ENCODE assay signal across 8 cellular contexts in genomic region chr12:6890789-6891624, GRCh38. TPM values are rescaled to one million over a fixed set of nuclear protein-coding genes. Genes with fewer than 3 reads are reported as not detected.
DNase-seq lines count a peak whose midpoint lies in the region; FAIRE-seq and TF ChIP-seq lines count a peak whose summit lies in the region.

No MANE protein-coding gene starts in this region.

- H3K4me3 Mint-ChIP-seq in nephron progenitor cell: peak overlapping the region; percentile 79
- H3K4me3 Mint-ChIP-seq in stimulated activated naive CD8-positive, alpha-beta T cell treated with anti-CD3 and anti-CD28 coated beads, Interleukin-15, Interleukin-2, amounts not matched to agents 100 ng/mL and 50 ng/mL, for 24 hours: peak overlapping the region; percentile 85

- H3K4me3 ChIP-seq in fibroblast of pulmonary artery (replicated peaks; ENCODE audit: low read depth, low read length): peak overlapping the region; percentile 50

- peak overlapping the region; percentile 99 for H3K27ac Mint-ChIP-seq in nephron progenitor cell
- H3K27ac Mint-ChIP-seq in stimulated activated naive CD8-positive, alpha-beta T cell treated with anti-CD3 and anti-CD28 coated beads, Interleukin-15, Interleukin-2, amounts not matched to agents 100 ng/mL and 50 ng/mL, for 24 hours: peak overlapping the region; percentile 96

- H3K9me3 Mint-ChIP-seq in nephron progenitor cell: no peaks in the 10 kb centered on the region
- no peaks in the 10 kb centered on the region for H3K9me3 Mint-ChIP-seq in stimulated activated naive CD8-positive, alpha-beta T cell treated with anti-CD3 and anti-CD28 coated beads, Interleukin-15, Interleukin-2, amounts not matched to agents 100 ng/mL and 50 ng/mL, for 24 hours

- CTCF ChIA-PET in RWPE1 (lab: Yijun Ruan, JAX): interaction anchor here (0.6 to 1.6 kb wide), 15 partner anchors 10 to 830 kb away, joined by 3 to 16 read pairs (median 4); partner anchors contain the start of genes LRRC23, MLF2 and SPSB2

- H3K4me1 Mint-ChIP-seq in nephron progenitor cell: peaks cover 33% of the 10 kb centered on the region
- peaks cover 23% of the 10 kb centered on the region for H3K4me1 Mint-ChIP-seq in stimulated activated naive CD8-positive, alpha-beta T cell treated with anti-CD3 and anti-CD28 coated beads, Interleukin-15, Interleukin-2, amounts not matched to agents 100 ng/mL and 50 ng/mL, for 24 hours (ENCODE audit: low read depth)

- in situ Hi-C loops in G401 (cut with HindIII; ENCODE audit: low sequenced_read_pairs): no loop called here

- H3K27me3 Mint-ChIP-seq in nephron progenitor cell (ENCODE audit: low read depth, poor library complexity): peaks cover 9% of the 10 kb centered on the region
- no peaks in the 10 kb centered on the region for H3K27me3 Mint-ChIP-seq in stimulated activated naive CD8-positive, alpha-beta T cell treated with anti-CD3 and anti-CD28 coated beads, Interleukin-15, Interleukin-2, amounts not matched to agents 100 ng/mL and 50 ng/mL, for 24 hours

- peak overlapping the region; percentile 77 for H3K27ac ChIP-seq in RWPE1

- POLR2A ChIA-PET in RWPE1 (lab: Yijun Ruan, JAX; ENCODE audit: low non-redundant PET): interaction anchor here (0.5 to 1.4 kb wide), 8 partner anchors 9 to 1815 kb away, joined by 3 to 9 read pairs (median 3); partner anchors contain the start of gene COPS7A

- DNase-seq in G401 (ENCODE audit: low spot score) (peak; percentile 96), H54 (ENCODE audit: insufficient read length, low spot score) (peak; percentile 92), LoVo (ENCODE audit: low spot score) (peak; percentile 100), RWPE1 (ENCODE audit: low spot score) (peak; percentile 91), fibroblast of pulmonary artery (ENCODE audit: low read depth) (peak; percentile 97), nephron progenitor cell (peak; percentile 100)
- DNase-seq in activated T-helper 9 cell treated with anti-CD3 and anti-CD28 coated beads, Interleukin-2, amount 50 U/mL, for 16 hours (ENCODE audit: low read depth): peak; percentile 99

- TF ChIP-seq CTCF in RWPE1 (conservative IDR thresholded peaks at IDR 0.05; ENCODE audit: low read depth) (peak; percentile 75), fibroblast of pulmonary artery (IDR thresholded peaks at IDR 0.05; ENCODE audit: low read length, missing control alignments) (peak; percentile 43), nephron progenitor cell (IDR thresholded peaks at IDR 0.05) (peak; percentile 76)

- FAIRE-seq in H54 (lab: Jason Lieb, UNC): no peak

- peak; percentile 44 for TF ChIP-seq POLR2A in H54 (IDR thresholded peaks at IDR 0.05; ENCODE audit: low read depth, low read length)

- H3K36me3 Mint-ChIP-seq in nephron progenitor cell (ENCODE audit: low read depth): no peaks in the 10 kb centered on the region
- H3K36me3 Mint-ChIP-seq in stimulated activated naive CD8-positive, alpha-beta T cell treated with anti-CD3 and anti-CD28 coated beads, Interleukin-15, Interleukin-2, amounts not matched to agents 100 ng/mL and 50 ng/mL, for 24 hours (ENCODE audit: low read depth): no peaks in the 10 kb centered on the region

RNA-seq across cellular contexts. Expression of gene LRRC23, which starts 13.6 kb away (rescaled TPM):
- 7.0 and 16.1 TPM in 2 replicates for total RNA-seq in G401 (2014; rRNA removed; shearing (Covaris generic))

RNA-seq across cellular contexts. Expression of gene SPSB2, which starts 17.9 kb away (rescaled TPM):
- 30.6 and 38.3 TPM in 2 replicates for total RNA-seq in G401 (2014; rRNA removed; shearing (Covaris generic))

RNA-seq across cellular contexts. Expression of gene ENO2, which starts 23.4 kb away (rescaled TPM):
- total RNA-seq in G401 (2014; rRNA removed; shearing (Covaris generic)): 3.3 and 13.2 TPM in 2 replicates

RNA-seq across cellular contexts. Expression of gene TPI1, which starts 23.7 kb away (rescaled TPM):
- 1,506 and 1,683 TPM in 2 replicates for total RNA-seq in G401 (2014; rRNA removed; shearing (Covaris generic))

RNA-seq across cellular contexts. Expression of gene ATN1, which starts 36.8 kb away (rescaled TPM):
- total RNA-seq in G401 (2014; rRNA removed; shearing (Covaris generic)): 2.2 and 6.2 TPM in 2 replicates

Comparison
In these comparisons a context has a peak if more than half of its experiments do, and no peak if none do; other contexts are left out.
1. Peak in every context shown above with its lines: DNase-seq, H3K4me3 ChIP-seq and H3K27ac ChIP-seq.